In the genomic region with DNA sequence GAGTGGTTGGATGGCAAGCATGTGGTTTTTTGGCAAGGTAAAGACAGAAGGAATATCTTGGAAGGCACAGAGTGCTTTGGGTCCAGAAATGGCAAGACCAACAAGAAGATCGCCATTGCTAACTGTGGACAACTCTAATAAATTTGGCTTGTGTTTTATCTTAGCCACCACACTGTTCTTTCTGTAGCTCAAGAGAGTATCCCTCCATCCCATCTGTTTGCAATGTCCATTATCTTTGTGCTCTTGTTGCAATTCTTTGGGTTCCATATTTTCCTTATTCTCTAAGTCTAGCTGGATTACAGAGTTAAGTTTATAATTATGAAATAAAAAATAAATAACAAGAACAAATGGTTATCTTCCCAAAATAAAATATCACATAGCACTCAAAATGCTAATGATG, we compare ENCODE assay signal across 34 cellular contexts.
"Had no signal": no experiment of that assay in that cellular context is flagged by ENCODE, and none has a peak within 500 bp of the region (broad histone marks: within the 10 kb centered on the region; RNA-seq: fewer than 3 reads in every experiment).

No MANE protein-coding gene starts in this region.

- H3K4me3 ChIP-seq: adrenal gland, ascending aorta, body of pancreas, breast epithelium, cardiac muscle cell had no signal

- H3K36me3 ChIP-seq: adrenal gland, ascending aorta, brain microvascular endothelial cell, breast epithelium, cardiac muscle cell had no signal

- H3K9me3 ChIP-seq: adrenal gland, ascending aorta, body of pancreas, breast epithelium had no signal

- H3K4me1 ChIP-seq: adrenal gland, body of pancreas, breast epithelium had no signal

- H3K27ac ChIP-seq: adrenal gland, ascending aorta, body of pancreas, brain microvascular endothelial cell, breast epithelium, cardiac muscle cell had no signal

- FAIRE-seq: astrocyte, bronchial epithelial cell had no signal

- DNase-seq: activated effector memory CD4-positive, alpha-beta T cell treated with anti-CD3 and anti-CD28 coated beads, Interleukin-2, amount 50 U/mL, for 16 hours; activated effector memory CD4-positive, alpha-beta T cell treated with Interleukin-2 at 50 U/mL for 16 hours; activated gamma-delta T cell; activated gamma-delta T cell treated with Interleukin-2 at 50 U/mL for 16 hours; activated naive CD4-positive, alpha-beta T cell treated with anti-CD3 and anti-CD28 coated beads for 36 hours; activated naive CD4-positive, alpha-beta T cell treated with anti-CD3 and anti-CD28 coated beads, Interleukin-2, amount 10 ng/mL, durations not matched to agents 7 days and 5 days; activated naive CD4-positive, alpha-beta T cell treated with anti-CD3 and anti-CD28 coated beads, Interleukin-2, amount 50 U/mL, for 16 hours; activated naive CD4-positive, alpha-beta T cell treated with Interleukin-2 at 50 U/mL for 16 hours; activated naive CD8-positive, alpha-beta T cell treated with anti-CD3 and anti-CD28 coated beads for 36 hours; activated naive CD8-positive, alpha-beta T cell treated with anti-CD3 and anti-CD28 coated beads, Interleukin-2, amount 10 ng/mL, durations not matched to agents 7 days and 5 days; activated naive CD8-positive, alpha-beta T cell treated with anti-CD3 and anti-CD28 coated beads, Interleukin-2, amount 50 U/mL, for 24 hours; activated T-cell treated with anti-CD3 and anti-CD28 coated beads for 4 hours; activated T-cell treated with anti-CD3 and anti-CD28 coated beads, Interleukin-2, amount 50 U/mL, for 1 hour; activated T-cell treated with anti-CD3 and anti-CD28 coated beads, Interleukin-2, amount 50 U/mL, for 24 hours; activated T-cell treated with anti-CD3 and anti-CD28 coated beads, Interleukin-2, amount 50 U/mL, for 4 hours; activated T-cell treated with anti-CD3 and anti-CD28 coated beads, Interleukin-2, amount 50 U/mL, for 48 hours; activated T-cell treated with anti-CD3 and anti-CD28 coated beads, Interleukin-2, amount 50 U/mL, for 72 hours; adrenal gland; amniotic stem cell; amygdala; anterior cingulate cortex; aorta; body of pancreas; brain microvascular endothelial cell; caudate nucleus; central memory CD4-positive, alpha-beta T cell; cerebellar nuclear complex had no signal

- H3K27me3 ChIP-seq: adrenal gland, ascending aorta, body of pancreas, brain microvascular endothelial cell, breast epithelium, cardiac muscle cell had no signal

- ATAC-seq: activated naive CD4-positive, alpha-beta T cell treated with anti-CD3 and anti-CD28 coated beads, Interleukin-2, amount 50 U/mL, for 72 hours; activated naive CD8-positive, alpha-beta T cell treated with anti-CD3 and anti-CD28 coated beads, Interleukin-2, amount 50 U/mL, for 24 hours; activated T-cell treated with anti-CD3 and anti-CD28 coated beads, Interleukin-2, amount 50 U/mL, for 4 hours; activated T-cell treated with anti-CD3 and anti-CD28 coated beads, Interleukin-2, amount 50 U/mL, for 72 hours; activated T-helper 17 cell treated with anti-CD3 and anti-CD28 coated beads, Interleukin-2, amount 50 U/mL, for 72 hours; body of pancreas had no signal
